Comparison of ENCODE assay signal across 13 cellular contexts in genomic region chr6:88705601-88706000, GRCh38.
DNase-seq lines count a peak whose midpoint lies in the region; ATAC-seq, FAIRE-seq and TF ChIP-seq lines count a peak whose summit lies in the region.
"Had no signal": no experiment of that assay in that cellular context is flagged by ENCODE, and none has a peak within 500 bp of the region (broad histone marks: within the 10 kb centered on the region; RNA-seq: fewer than 3 reads in every experiment).

No MANE protein-coding gene starts in this region.

- POLR2A ChIA-PET in K562 (lab: Yijun Ruan, JAX) = no interaction called here

- DNase-seq in K562 (ENCODE audit: extremely low read depth in 1 of 4, low spot score in 3 of 4) = peak in 2 of 4 experiments; percentile 13 to 25
- no peak for DNase-seq in posterior cingulate gyrus
- DNase-seq in cortex of kidney (lab: John Stamatoyannopoulos, UW) = no peak
- DNase-seq in left lobe of liver (ENCODE audit: low spot score) = no peak
- no peak for DNase-seq in epidermal melanocyte (ENCODE audit: insufficient read length, low spot score)
- DNase-seq: activated CD8-positive, alpha-beta memory T cell treated with anti-CD3 and anti-CD28 coated beads for 24 hours; DMS153; foreskin fibroblast; NCI-H1436 treated with DMSO at 0.1 percent for 48 hours; SIG-M5 had no signal

- H3K9me3 ChIP-seq in K562 (replicated peaks; ENCODE audit: control insufficient read depth, insufficient read depth, low read depth, low read length) = 0 out of 2 replicates have a peak, but pooled peaks cover 3% of the 10 kb centered on the region

- no peak for TF ChIP-seq CTCF in K562 (IDR thresholded peaks at IDR 0.05 in 2 of 3, conservative IDR thresholded peaks at IDR 0.05 in 1 of 3; ENCODE audit: insufficient read depth in 2 of 3, low read depth in 1 of 3, low read length in 3 of 3)

- H3K9ac ChIP-seq in K562 (ENCODE audit: insufficient read depth in 1 of 2, low read depth in 2 of 2, low read length in 2 of 2) = no peak overlapping the region

- FAIRE-seq in K562 (lab: Jason Lieb, UNC) = peak; percentile 71

- no peak overlapping the region for H2AFZ ChIP-seq in K562 (ENCODE audit: low read depth, low read length)

- in situ Hi-C loops in K562 (cut with MboI) = no loop called here

- no peak for TF ChIP-seq RAD21 in K562 (CRISPR knock-in tag; conservative IDR thresholded peaks at IDR 0.05 in 1 of 2, IDR thresholded peaks at IDR 0.05 in 1 of 2)

- H3K9me1 ChIP-seq in K562 (ENCODE audit: control insufficient read depth, insufficient read depth, low read length) = no peaks in the 10 kb centered on the region

- H3K36me3 ChIP-seq in K562 (ENCODE audit: control insufficient read depth, insufficient read depth, low read length) = no peaks in the 10 kb centered on the region

- BruUV-seq in K562 (replicated peaks; lab: Mats Ljungman, UMichigan) = no TSS peak

- no peak overlapping the region for H3K4me3 ChIP-seq in K562

- peak overlapping the region; percentile 62; the same call in 1 of the 3 replicates for H3K27ac ChIP-seq in K562 (ENCODE audit: extremely low read depth, low read depth, low read length)

- H4K20me1 ChIP-seq in K562 (replicated peaks; ENCODE audit: control insufficient read depth, insufficient read depth, low read length) = no peaks in the 10 kb centered on the region

- intact Hi-C loops in K562 (cut with micrococcal nuclease) (no loop called here), posterior cingulate gyrus (cut with DNase I) (no loop called here)

- CTCF ChIA-PET in K562 (lab: Yijun Ruan, JAX; ENCODE audit: low intra/inter-chr PET ratio) = no interaction called here

- no peaks in the 10 kb centered on the region for H3K27me3 ChIP-seq in K562 (ENCODE audit: control insufficient read depth in 2 of 2, insufficient read depth in 2 of 2, low read length in 2 of 2)

- no peaks in the 10 kb centered on the region for H3K79me2 ChIP-seq in K562 (ENCODE audit: control insufficient read depth, insufficient read depth, low read length)

- no peak for TF ChIP-seq POLR2A in K562 (conservative IDR thresholded peaks at IDR 0.05)

- peak overlapping the region; percentile 9; the same call in 1 of the 2 replicates for H3K4me2 ChIP-seq in K562 (ENCODE audit: insufficient read depth, low read length)

- TF ChIP-seq EP300 in K562 (IDR thresholded peaks at IDR 0.05; ENCODE audit: low read length) = no peak; the same call in 1 of the 2 replicates

- peak; percentile 97 for ATAC-seq in GM18867 (IDR thresholded peaks at IDR 0.05; ENCODE audit: unreplicated experiment)
- peak; percentile 79 for ATAC-seq in GM21576 (IDR thresholded peaks at IDR 0.05; ENCODE audit: unreplicated experiment)
- peak; percentile 76 for ATAC-seq in HG03196 (IDR thresholded peaks at IDR 0.05; ENCODE audit: unreplicated experiment)
- peak; percentile 52 for ATAC-seq in K562
- ATAC-seq in left lobe of liver = no peak

- peaks cover 0 to 13% of the 10 kb centered on the region in 2 experiments; a peak in 4 of 5 replicates for H3K4me1 ChIP-seq in K562 (replicated peaks in 1 of 2; ENCODE audit: control insufficient read depth in 2 of 2, insufficient read depth in 2 of 2, low read length in 2 of 2)

TF ChIP-seq in K562, 482 proteins besides CTCF, POLR2A, EP300 and RAD21 (continues in another document):
- TF ChIP-seq HES1 (IDR thresholded peaks at IDR 0.05; ENCODE audit: low read depth) (no peak), ZSCAN32 (CRISPR knock-in tag; IDR thresholded peaks at IDR 0.05) (no peak), KLF1 (tag; IDR thresholded peaks at IDR 0.05) (no peak), DIDO1 (tag; IDR thresholded peaks at IDR 0.05; ENCODE audit: low read depth) (no peak), MEIS2 (IDR thresholded peaks at IDR 0.05; ENCODE audit: partially characterized antibody) (peak; percentile 53), SAFB2 (IDR thresholded peaks at IDR 0.05; ENCODE audit: borderline replicate concordance, low read depth, low read length, severe bottlenecking) (no peak), TEAD4 (IDR thresholded peaks at IDR 0.05; ENCODE audit: low read length) (peak; percentile 45; the same call in 1 of the 2 replicates), TEAD4 (CRISPR knock-in tag; IDR thresholded peaks at IDR 0.05; ENCODE audit: borderline replicate concordance) (no peak), POLR2G (IDR thresholded peaks at IDR 0.05; ENCODE audit: low read depth, low read length) (no peak), HMBOX1 (IDR thresholded peaks at IDR 0.05) (0 out of 2 replicates have a peak, but pooled peaks have one; percentile 24), ATF4 (CRISPR knock-in tag; IDR thresholded peaks at IDR 0.05) (0 out of 2 replicates have a peak, but pooled peaks have one; percentile 21), HNRNPH1 (optimal IDR thresholded peaks at IDR 0.05; ENCODE audit: low read depth, low read length) (no peak), RBFOX2 (IDR thresholded peaks at IDR 0.05; ENCODE audit: low read depth, low read length) (no peak), ZBTB34 (CRISPR knock-in tag; IDR thresholded peaks at IDR 0.05) (no peak), SP1 (CRISPR knock-in tag; IDR thresholded peaks at IDR 0.05) (no peak), ZBTB8A (IDR thresholded peaks at IDR 0.05; ENCODE audit: partially characterized antibody) (no peak), ZNF121 (CRISPR knock-in tag; conservative IDR thresholded peaks at IDR 0.05) (no peak), SP2 (IDR thresholded peaks at IDR 0.05; ENCODE audit: extremely low read depth, low read depth, low read length, poor library complexity, severe bottlenecking) (no peak), XRCC3 (IDR thresholded peaks at IDR 0.05) (no peak), MTA3 (IDR thresholded peaks at IDR 0.05; ENCODE audit: borderline replicate concordance) (no peak), ZNF24 (IDR thresholded peaks at IDR 0.05) (no peak), ZC3H4 (CRISPR knock-in tag; IDR thresholded peaks at IDR 0.05; ENCODE audit: borderline replicate concordance) (no peak), ZNF354B (CRISPR knock-in tag; IDR thresholded peaks at IDR 0.05) (no peak)
